Comparison of ENCODE assay signal across 8 cellular contexts in the genomic region with DNA sequence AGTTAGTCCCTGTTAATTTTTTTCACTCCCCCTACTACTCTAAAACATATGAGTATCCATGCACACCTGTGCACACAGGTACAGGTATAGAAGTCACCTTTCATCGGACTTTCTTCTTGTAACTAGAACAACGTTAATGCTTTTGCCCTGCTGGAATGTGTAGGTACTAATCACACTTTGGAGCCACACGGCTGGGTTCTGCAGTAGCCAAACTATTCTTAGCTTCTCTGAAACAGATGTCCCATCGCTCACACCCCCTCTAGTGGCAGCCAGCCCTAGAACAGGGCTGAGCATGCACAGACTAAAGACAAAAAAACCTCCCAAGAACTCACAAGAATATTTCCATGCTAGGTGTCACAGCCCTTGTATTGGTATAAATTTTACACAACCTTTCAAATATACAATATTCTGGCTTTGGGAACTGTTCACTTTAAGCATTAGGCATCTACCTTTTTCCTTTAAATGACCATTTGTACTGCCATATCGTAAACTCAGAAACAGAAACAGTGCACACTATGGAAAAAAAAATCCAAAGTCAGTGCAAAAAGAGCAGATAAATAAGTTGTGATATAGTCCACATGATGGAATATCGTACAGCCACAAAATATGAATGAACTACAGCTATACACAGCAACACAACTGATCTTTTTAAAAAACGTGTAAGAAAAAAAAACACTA.
DNase-seq lines count a peak whose midpoint lies in the region; ATAC-seq and TF ChIP-seq lines count a peak whose summit lies in the region.

No MANE protein-coding gene starts in this region.

- H3K4me1 Mint-ChIP-seq in activated CD8-positive, alpha-beta T cell treated with anti-CD3 and anti-CD28 coated beads for 36 hours (ENCODE audit: low read depth), result peaks cover 36% of the 10 kb centered on the region
- no peaks in the 10 kb centered on the region for H3K4me1 Mint-ChIP-seq in endothelial cell (ENCODE audit: unreplicated experiment)
- H3K4me1 Mint-ChIP-seq in stimulated activated naive CD8-positive, alpha-beta T cell treated with anti-CD3 and anti-CD28 coated beads, Interleukin-15, amount 100 ng/mL, for 72 hours, result peaks cover 35% of the 10 kb centered on the region

- intact Hi-C loops in activated CD8-positive, alpha-beta T cell treated with anti-CD3 and anti-CD28 coated beads for 36 hours (cut with micrococcal nuclease), result loop anchor here (5.0 kb wide), 1 partner anchor 86 kb away; a partner anchor contains a TSS

- TF ChIP-seq CTCF in activated CD8-positive, alpha-beta T cell treated with anti-CD3 and anti-CD28 coated beads for 36 hours (IDR thresholded peaks at IDR 0.05), result peak; percentile 84
- peak; percentile 78 for TF ChIP-seq CTCF in endothelial cell (IDR thresholded peaks at IDR 0.05; ENCODE audit: unreplicated experiment)

- H3K27ac Mint-ChIP-seq in activated CD8-positive, alpha-beta T cell treated with anti-CD3 and anti-CD28 coated beads for 36 hours, result no peak overlapping the region
- H3K27ac Mint-ChIP-seq in endothelial cell (ENCODE audit: unreplicated experiment), result no peak overlapping the region
- no peak overlapping the region for H3K27ac Mint-ChIP-seq in stimulated activated naive CD8-positive, alpha-beta T cell treated with anti-CD3 and anti-CD28 coated beads, Interleukin-15, amount 100 ng/mL, for 72 hours

- H3K27me3 Mint-ChIP-seq in activated CD8-positive, alpha-beta T cell treated with anti-CD3 and anti-CD28 coated beads for 36 hours, result no peaks in the 10 kb centered on the region
- H3K27me3 Mint-ChIP-seq in endothelial cell (ENCODE audit: unreplicated experiment), result peaks cover 2% of the 10 kb centered on the region
- no peaks in the 10 kb centered on the region for H3K27me3 Mint-ChIP-seq in stimulated activated naive CD8-positive, alpha-beta T cell treated with anti-CD3 and anti-CD28 coated beads, Interleukin-15, amount 100 ng/mL, for 72 hours

- H3K4me3 Mint-ChIP-seq in activated CD8-positive, alpha-beta T cell treated with anti-CD3 and anti-CD28 coated beads for 36 hours, result no peak overlapping the region
- no peak overlapping the region for H3K4me3 Mint-ChIP-seq in endothelial cell (ENCODE audit: unreplicated experiment)
- H3K4me3 Mint-ChIP-seq in stimulated activated naive CD8-positive, alpha-beta T cell treated with anti-CD3 and anti-CD28 coated beads, Interleukin-15, amount 100 ng/mL, for 72 hours, result no peak overlapping the region

- peaks cover 7% of the 10 kb centered on the region for H3K36me3 Mint-ChIP-seq in activated CD8-positive, alpha-beta T cell treated with anti-CD3 and anti-CD28 coated beads for 36 hours (ENCODE audit: low read depth)
- H3K36me3 Mint-ChIP-seq in endothelial cell (ENCODE audit: low read depth, unreplicated experiment), result no peaks in the 10 kb centered on the region

- ATAC-seq in GM18870 (IDR thresholded peaks at IDR 0.05; ENCODE audit: unreplicated experiment) (peak; percentile 88), HG03045 (IDR thresholded peaks at IDR 0.05; ENCODE audit: unreplicated experiment) (peak; percentile 93)
- peak; percentile 91 for ATAC-seq in activated CD8-positive, alpha-beta T cell treated with anti-CD3 and anti-CD28 coated beads for 36 hours
- ATAC-seq in stimulated activated naive CD8-positive, alpha-beta T cell treated with anti-CD3 and anti-CD28 coated beads, Interleukin-15, amount 100 ng/mL, for 72 hours, result peak; percentile 88

- DNase-seq in AML-193 (lab: John Stamatoyannopoulos, UW), result peak; percentile 28 to 29
- peak; percentile 76 for DNase-seq in NCI-H510A treated with DMSO at 0.1 percent for 48 hours (lab: John Stamatoyannopoulos, UW)
- DNase-seq in activated CD8-positive, alpha-beta T cell treated with anti-CD3 and anti-CD28 coated beads for 36 hours, result peak; percentile 84
- peak; percentile 82 for DNase-seq in endothelial cell (ENCODE audit: low spot score)
- peak; percentile 80 for DNase-seq in mucosa of gallbladder (ENCODE audit: low spot score)
- peak; percentile 17 to 43 for DNase-seq in stimulated activated naive CD8-positive, alpha-beta T cell treated with anti-CD3 and anti-CD28 coated beads, Interleukin-15, amount 100 ng/mL, for 72 hours

- CTCF ChIA-PET in activated CD8-positive, alpha-beta T cell treated with anti-CD3 and anti-CD28 coated beads for 36 hours (lab: Charles Lee), result interaction anchor here (0.6 to 5.9 kb wide), 34 partner anchors 8 to 117 kb away, joined by 3 to 42 read pairs (median 4); no protein-coding TSS in a partner anchor

- H3K9me3 Mint-ChIP-seq in activated CD8-positive, alpha-beta T cell treated with anti-CD3 and anti-CD28 coated beads for 36 hours, result no peaks in the 10 kb centered on the region
- H3K9me3 Mint-ChIP-seq in endothelial cell (ENCODE audit: unreplicated experiment), result no peaks in the 10 kb centered on the region
- H3K9me3 Mint-ChIP-seq in stimulated activated naive CD8-positive, alpha-beta T cell treated with anti-CD3 and anti-CD28 coated beads, Interleukin-15, amount 100 ng/mL, for 72 hours, result no peaks in the 10 kb centered on the region

- POLR2A ChIA-PET in activated CD8-positive, alpha-beta T cell treated with anti-CD3 and anti-CD28 coated beads for 36 hours (lab: Charles Lee), result interaction anchor here (1.8 to 1.9 kb wide), 2 partner anchors 10 to 65 kb away, joined by 5 read pairs; no protein-coding TSS in a partner anchor

Comparison
In these comparisons a context has a peak if more than half of its experiments do, and no peak if none do; other contexts are left out.
1. Peak in every context shown above with its lines: DNase-seq and ATAC-seq.
2. DNase-seq: peak in every context shown above with its lines; median percentile 84 in activated CD8-positive, alpha-beta T cell treated with anti-CD3 and anti-CD28 coated beads for 36 hours; 82 in endothelial cell; 80 in mucosa of gallbladder; 76 in NCI-H510A treated with DMSO at 0.1 percent for 48 hours; 30 in stimulated activated naive CD8-positive, alpha-beta T cell treated with anti-CD3 and anti-CD28 coated beads, Interleukin-15, amount 100 ng/mL, for 72 hours; 28 in AML-193.